In genomic region chr1:203144661-203145060, GRCh38 we compare ENCODE assay signal across 16 cellular contexts. TPM values are rescaled to one million over a fixed set of nuclear protein-coding genes. Genes with fewer than 3 reads are reported as not detected.
DNase-seq lines count a peak whose midpoint lies in the region; ATAC-seq and TF ChIP-seq lines count a peak whose summit lies in the region.
"Had no signal": no experiment of that assay in that cellular context is flagged by ENCODE, and none has a peak within 500 bp of the region (broad histone marks: within the 10 kb centered on the region; RNA-seq: fewer than 3 reads in every experiment).

No MANE protein-coding gene starts in this region.

- no peak overlapping the region for H3K27ac ChIP-seq in HEK293 (ENCODE audit: extremely low read depth, low read depth, low read length)
- peak overlapping the region; percentile 26 for H3K27ac ChIP-seq in angular gyrus (ENCODE audit: low read depth, low read length)
- no peak overlapping the region for H3K27ac ChIP-seq in gastrocnemius medialis
- H3K27ac ChIP-seq: ascending aorta, foreskin keratinocyte had no signal

- no peak for TF ChIP-seq POLR2A in gastrocnemius medialis (IDR thresholded peaks at IDR 0.05)

- TF ChIP-seq CTCF in HEK293 (tag by site-specific recombination; IDR thresholded peaks at IDR 0.05) (no peak), gastrocnemius medialis (IDR thresholded peaks at IDR 0.05 in 4 of 5, conservative IDR thresholded peaks at IDR 0.05 in 1 of 5) (no peak)

- no peaks in the 10 kb centered on the region for H3K9me3 ChIP-seq in HEK293 (ENCODE audit: control insufficient read depth, insufficient read depth, low read depth, low read length)
- no peaks in the 10 kb centered on the region for H3K9me3 ChIP-seq in gastrocnemius medialis
- H3K9me3 ChIP-seq: ascending aorta had no signal

- in situ Hi-C loops in gastrocnemius medialis (cut with MboI; ENCODE audit: low sequenced_read_pairs in 4 of 4), result no loop called here

- intact Hi-C loops in gastrocnemius medialis (cut with DNase I; ENCODE audit: low total_unique reads), result no loop called here

- H3K36me3 ChIP-seq in HEK293 (ENCODE audit: control insufficient read depth in 2 of 2, insufficient read depth in 1 of 2, low read length in 2 of 2), result no peaks in the 10 kb centered on the region
- no peaks in the 10 kb centered on the region for H3K36me3 ChIP-seq in gastrocnemius medialis
- H3K36me3 ChIP-seq: ascending aorta had no signal

- ATAC-seq in gastrocnemius medialis (no peak), GM21360 (IDR thresholded peaks at IDR 0.05; ENCODE audit: unreplicated experiment) (no peak)
- ATAC-seq: foreskin keratinocyte, left colon, natural killer cell, Right ventricle myocardium inferior had no signal

- peaks cover 2% of the 10 kb centered on the region; the same call in 1 of the 2 replicates for H3K4me1 ChIP-seq in HEK293 (ENCODE audit: control insufficient read depth, insufficient read depth, low read length)
- H3K4me1 ChIP-seq in gastrocnemius medialis, result no peaks in the 10 kb centered on the region
- H3K4me1 ChIP-seq: ascending aorta, foreskin keratinocyte had no signal

- DNase-seq in kidney glomerular epithelial cell (lab: John Stamatoyannopoulos, UW), result peak; percentile 36
- DNase-seq in superior temporal gyrus (ENCODE audit: extremely low spot score), result peak; percentile 89
- no peak for DNase-seq in stimulated activated CD4-positive, alpha-beta T cell treated with anti-CD3 and anti-CD28 coated beads, Interleukin-4, amount 100 ng/mL, for 1 hour
- no peak for DNase-seq in gastrocnemius medialis
- DNase-seq in NK-92 treated with Interleukin-12 subunit alpha and Interleukin-12 subunit beta, amount 100 ng/mL, for 24 hours (lab: John Stamatoyannopoulos, UW), result no peak
- DNase-seq: activated CD4-positive, alpha-beta T cell treated with anti-CD3 and anti-CD28 coated beads, Interleukin-2, amount 50 U/mL, for 4 hours; foreskin keratinocyte; left colon; natural killer cell; NCI-H524 treated with DMSO at 0.1 percent for 48 hours had no signal

- POLR2A ChIA-PET in HEK293 (lab: Yijun Ruan, JAX), result no interaction called here

- H3K4me3 ChIP-seq in HEK293 (ENCODE audit: low read depth, low read length) (no peak overlapping the region), gastrocnemius medialis (no peak overlapping the region)
- H3K4me3 ChIP-seq: ascending aorta had no signal

- CTCF ChIA-PET in HEK293 (lab: Yijun Ruan, JAX), result interaction anchor here (0.6 to 0.9 kb wide), 2 partner anchors 104 to 505 kb away, joined by 3 to 5 read pairs; no protein-coding TSS in a partner anchor

- H3K27me3 ChIP-seq in gastrocnemius medialis, result no peaks in the 10 kb centered on the region
- H3K27me3 ChIP-seq: ascending aorta had no signal

TF ChIP-seq in HEK293, 187 proteins besides CTCF, POLR2A, EP300 and RAD21:
- TF ChIP-seq GLI4 (tag by site-specific recombination; IDR thresholded peaks at IDR 0.05) (no peak), GLIS1 (tag by site-specific recombination; IDR thresholded peaks at IDR 0.05) (peak; percentile 32; the same call in 1 of the 2 replicates)

RNA-seq across cellular contexts. Expression of gene ADORA1, which starts 17.1 kb away (rescaled TPM):
- total RNA-seq in gastrocnemius medialis, result 1 to 10 TPM in 2 of 4 donors, under 1 TPM in 2; 0.25 to 5.6 (median 1.7) TPM
- total RNA-seq: activated T-helper 1 cell treated with anti-CD3 and anti-CD28 coated beads, Interleukin-12 subunit alpha, Interleukin-12 subunit beta, Interleukin-2, Interleukin-4 antibody, amounts not matched to agents 30 ng/mL and 10 ng/mL and 1 ng/mL, durations not matched to agents 14 hours and 24 hours and 36 hours; natural killer cell had no signal

RNA-seq across cellular contexts. Expression of gene MYBPH, which starts 31.0 kb away (rescaled TPM):
- 100 to 1,000 TPM in 1 of 4 donors, 10 to 100 TPM in 2, 1 to 10 TPM in 1; 7.4 to 260 (median 45.5) TPM for total RNA-seq in gastrocnemius medialis
- total RNA-seq: activated T-helper 1 cell treated with anti-CD3 and anti-CD28 coated beads, Interleukin-12 subunit alpha, Interleukin-12 subunit beta, Interleukin-2, Interleukin-4 antibody, amounts not matched to agents 30 ng/mL and 10 ng/mL and 1 ng/mL, durations not matched to agents 14 hours and 24 hours and 36 hours; ascending aorta; foreskin keratinocyte; left colon; natural killer cell; Right ventricle myocardium inferior had no signal

RNA-seq across cellular contexts. Expression of gene CHI3L1, which starts 41.8 kb away (rescaled TPM):
- 10 to 100 TPM in 2 of 4 donors, 1 to 10 TPM in 2; 4.0 to 19.7 (median 9.9) TPM for total RNA-seq in gastrocnemius medialis
- total RNA-seq: activated T-helper 1 cell treated with anti-CD3 and anti-CD28 coated beads, Interleukin-12 subunit alpha, Interleukin-12 subunit beta, Interleukin-2, Interleukin-4 antibody, amounts not matched to agents 30 ng/mL and 10 ng/mL and 1 ng/mL, durations not matched to agents 14 hours and 24 hours and 36 hours; foreskin keratinocyte had no signal

RNA-seq across cellular contexts. Expression of gene MYOG, which starts 58.8 kb away (rescaled TPM):
- 100 to 1,000 TPM in 1 of 4 donors, 10 to 100 TPM in 3; 21.4 to 146 (median 73.1) TPM for total RNA-seq in gastrocnemius medialis
- total RNA-seq: activated T-helper 1 cell treated with anti-CD3 and anti-CD28 coated beads, Interleukin-12 subunit alpha, Interleukin-12 subunit beta, Interleukin-2, Interleukin-4 antibody, amounts not matched to agents 30 ng/mL and 10 ng/mL and 1 ng/mL, durations not matched to agents 14 hours and 24 hours and 36 hours; ascending aorta; foreskin keratinocyte; left colon; natural killer cell; Right ventricle myocardium inferior had no signal

Comparison
In these comparisons a context has a peak if more than half of its experiments do, and no peak if none do; other contexts are left out.
1. DNase-seq: peak in kidney glomerular epithelial cell (single experiment) and superior temporal gyrus (single experiment); none in stimulated activated CD4-positive, alpha-beta T cell treated with anti-CD3 and anti-CD28 coated beads, Interleukin-4, amount 100 ng/mL, for 1 hour (single experiment), gastrocnemius medialis (0 of 2) and NK-92 treated with Interleukin-12 subunit alpha and Interleukin-12 subunit beta, amount 100 ng/mL, for 24 hours (single experiment).